In the genomic region with DNA sequence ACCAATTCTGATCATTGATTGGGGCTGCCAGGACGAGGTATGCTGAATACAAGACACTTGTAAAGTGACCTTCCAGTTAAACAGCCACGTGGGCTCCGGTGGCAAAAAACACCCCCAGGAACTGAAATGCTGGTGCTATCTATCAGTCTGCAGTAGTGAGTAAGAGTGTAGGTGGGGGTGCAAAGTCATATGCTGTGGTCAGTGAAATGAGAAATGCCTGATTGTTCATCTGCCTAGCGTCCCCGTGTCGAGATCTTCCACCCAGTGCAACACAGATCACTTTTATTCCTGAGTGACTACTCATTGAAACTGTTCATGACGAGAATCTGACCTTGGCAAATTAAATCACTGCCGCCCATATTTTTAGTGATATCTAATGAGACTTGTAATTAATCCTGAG, we compare ENCODE assay signal across 19 cellular contexts.
DNase-seq lines count a peak whose midpoint lies in the region; ATAC-seq, FAIRE-seq and TF ChIP-seq lines count a peak whose summit lies in the region.
"Had no signal": no experiment of that assay in that cellular context is flagged by ENCODE, and none has a peak within 500 bp of the region (broad histone marks: within the 10 kb centered on the region; RNA-seq: fewer than 3 reads in every experiment).

No MANE protein-coding gene starts in this region.

- no peaks in the 10 kb centered on the region for H3K36me3 ChIP-seq in astrocyte (ENCODE audit: insufficient read depth, low read length)
- no peaks in the 10 kb centered on the region for H3K36me3 ChIP-seq in HepG2 (replicated peaks in 1 of 2; ENCODE audit: control insufficient read depth in 1 of 2, insufficient read depth in 2 of 2, low read length in 2 of 2)
- no peaks in the 10 kb centered on the region for H3K36me3 ChIP-seq in thyroid gland
- H3K36me3 ChIP-seq: Peyer's patch had no signal

- H3K27ac Mint-ChIP-seq in astrocyte (ENCODE audit: unreplicated experiment) (no peak overlapping the region), osteocyte (ENCODE audit: unreplicated experiment) (no peak overlapping the region)
- H3K27ac Mint-ChIP-seq: CD14-positive monocyte had no signal

- BruUV-seq in HepG2 (replicated peaks; lab: Mats Ljungman, UMichigan), result no TSS peak

- H3K4me1 ChIP-seq in astrocyte (ENCODE audit: insufficient read depth, low read length) (peaks cover 24% of the 10 kb centered on the region), HepG2 (ENCODE audit: insufficient read depth, low read length) (no peaks in the 10 kb centered on the region), right cardiac atrium (ENCODE audit: control insufficient read depth, insufficient read depth, low read length) (no peaks in the 10 kb centered on the region), thyroid gland (peaks cover 0 to 5% of the 10 kb centered on the region in 2 donors)
- H3K4me1 ChIP-seq: Peyer's patch had no signal

- H3K9me3 ChIP-seq in astrocyte (ENCODE audit: insufficient read depth, low read depth, low read length) (no peaks in the 10 kb centered on the region), HepG2 (ENCODE audit: low read length) (no peaks in the 10 kb centered on the region), right cardiac atrium (ENCODE audit: control insufficient read depth, low read length) (no peaks in the 10 kb centered on the region), thyroid gland (no peaks in the 10 kb centered on the region)
- H3K9me3 ChIP-seq: Peyer's patch, SK-N-SH had no signal

- H3K4me3 ChIP-seq in astrocyte (ENCODE audit: insufficient read depth, low read depth, low read length) (no peak overlapping the region), HepG2 (replicated peaks in 1 of 3; ENCODE audit: insufficient read depth in 1 of 3, low read depth in 2 of 3, low read length in 3 of 3) (no peak overlapping the region), right cardiac atrium (ENCODE audit: low read length) (no peak overlapping the region), thyroid gland (replicated peaks in 1 of 3) (no peak overlapping the region)
- H3K4me3 ChIP-seq: Peyer's patch had no signal

- intact Hi-C loops in HepG2 (cut with micrococcal nuclease; ENCODE audit: unreplicated experiment), result no loop called here
- intact Hi-C loops in left colon (cut with DNase I, micrococcal nuclease), result no loop called here
- intact Hi-C loops in right cardiac atrium (cut with DNase I), result no loop called here
- intact Hi-C loops in thyroid gland (cut with DNase I), result no loop called here

- no peak for TF ChIP-seq POLR2A in HepG2 (IDR thresholded peaks at IDR 0.05; ENCODE audit: insufficient read depth in 1 of 2, low read depth in 2 of 2, low read length in 2 of 2)
- no peak for TF ChIP-seq POLR2A in thyroid gland (IDR thresholded peaks at IDR 0.05)

- H3K27me3 ChIP-seq in astrocyte (ENCODE audit: insufficient read depth, low read length) (no peaks in the 10 kb centered on the region), HepG2 (ENCODE audit: control insufficient read depth in 1 of 2, insufficient read depth in 2 of 2, low read length in 2 of 2) (no peaks in the 10 kb centered on the region; a peak in 1 of 5 replicates), right cardiac atrium (ENCODE audit: control insufficient read depth, insufficient read depth) (no peaks in the 10 kb centered on the region), thyroid gland (no peaks in the 10 kb centered on the region)
- H3K27me3 ChIP-seq: Peyer's patch had no signal

- TF ChIP-seq EP300 in HepG2 (IDR thresholded peaks at IDR 0.05; ENCODE audit: low read depth in 2 of 2, low read length in 2 of 2), result no peak
- no peak for TF ChIP-seq EP300 in HepG2 (CRISPR knock-in tag; IDR thresholded peaks at IDR 0.05; ENCODE audit: borderline replicate concordance)

- no peaks in the 10 kb centered on the region for H4K20me1 ChIP-seq in astrocyte (ENCODE audit: insufficient read depth, low read length)
- H4K20me1 ChIP-seq in HepG2 (ENCODE audit: insufficient read depth, low read length), result no peaks in the 10 kb centered on the region

- in situ Hi-C loops in HepG2 (cut with HindIII; ENCODE audit: extremely low pct_ligation_motif_present, low pct_unique_long_range_greater_than_20kb), result no loop called here

- no peak overlapping the region for H2AFZ ChIP-seq in astrocyte (ENCODE audit: low read depth, low read length)
- no peak overlapping the region for H2AFZ ChIP-seq in HepG2 (ENCODE audit: low read length)

- TF ChIP-seq CTCF in astrocyte (IDR thresholded peaks at IDR 0.05; ENCODE audit: insufficient read depth, low read depth, low read length), result no peak
- no peak for TF ChIP-seq CTCF in osteocyte (IDR thresholded peaks at IDR 0.05)
- TF ChIP-seq CTCF in HepG2 (CRISPR knock-in tag; IDR thresholded peaks at IDR 0.05), result no peak
- no peak for TF ChIP-seq CTCF in thyroid gland (IDR thresholded peaks at IDR 0.05)

- no peaks in the 10 kb centered on the region for H3K27me3 Mint-ChIP-seq in astrocyte (ENCODE audit: low read depth, unreplicated experiment)
- peaks cover 2% of the 10 kb centered on the region for H3K27me3 Mint-ChIP-seq in osteocyte (ENCODE audit: unreplicated experiment)

- H3K79me2 ChIP-seq in astrocyte (ENCODE audit: insufficient read depth, low read length), result no peaks in the 10 kb centered on the region
- no peaks in the 10 kb centered on the region for H3K79me2 ChIP-seq in HepG2 (ENCODE audit: insufficient read depth, low read length)

- CTCF ChIA-PET in HepG2 (lab: Yijun Ruan, JAX; ENCODE audit: low intra/inter-chr PET ratio, low total read pairs), result no interaction called here

- ATAC-seq in HepG2 (no peak), left colon (no peak), right cardiac atrium (no peak)

- H3K4me3 Mint-ChIP-seq in astrocyte (ENCODE audit: unreplicated experiment), result no peak overlapping the region
- H3K4me3 Mint-ChIP-seq in osteocyte (ENCODE audit: unreplicated experiment), result no peak overlapping the region
- H3K4me3 Mint-ChIP-seq: CD14-positive monocyte had no signal

- 0% methylated on average over 8 of the region's 8 CpGs for WGBS in HepG2 (ENCODE audit: low lambda C conversion rate)
- 72% methylated on average over 8 of the region's 8 CpGs for WGBS in right cardiac atrium
- 80% methylated on average over 8 of the region's 8 CpGs for WGBS in thyroid gland, 2 donors

- POLR2A ChIA-PET in HepG2 (lab: Yijun Ruan, JAX), result no interaction called here

- H3K4me1 Mint-ChIP-seq in astrocyte (ENCODE audit: low read depth, unreplicated experiment), result peaks cover 26% of the 10 kb centered on the region
- peaks cover 22% of the 10 kb centered on the region for H3K4me1 Mint-ChIP-seq in osteocyte (ENCODE audit: unreplicated experiment)
- H3K4me1 Mint-ChIP-seq: CD14-positive monocyte had no signal

- DNase-seq in EH (ENCODE audit: low read depth) (peak; percentile 15), LHCN-M2 (ENCODE audit: low read depth) (peak; percentile 59), astrocyte (ENCODE audit: low read depth) (peak; percentile 83), osteocyte (ENCODE audit: extremely low spot score, unreplicated experiment) (peak; percentile 44), HepG2 (ENCODE audit: low spot score) (no peak), left colon (no peak), right cardiac atrium (no peak), thyroid gland (no peak)
- DNase-seq: DMS153, KG1, NCI-H1048, NCI-H146, NCI-H2081, NCI-H82, Peyer's patch, SHP77, SK-N-SH had no signal

- H3K9me3 Mint-ChIP-seq in astrocyte (ENCODE audit: unreplicated experiment), result peaks cover 3% of the 10 kb centered on the region
- peaks cover 6% of the 10 kb centered on the region for H3K9me3 Mint-ChIP-seq in osteocyte (ENCODE audit: unreplicated experiment)

- H3K36me3 Mint-ChIP-seq in astrocyte (ENCODE audit: low read depth, unreplicated experiment) (no peaks in the 10 kb centered on the region), osteocyte (ENCODE audit: unreplicated experiment) (no peaks in the 10 kb centered on the region)
- H3K36me3 Mint-ChIP-seq: CD14-positive monocyte had no signal

- H3K9ac ChIP-seq in astrocyte (ENCODE audit: low read length) (no peak overlapping the region), HepG2 (ENCODE audit: insufficient read depth, low read depth, low read length) (no peak overlapping the region)
- H3K9ac ChIP-seq: SK-N-SH had no signal

- no peak for TF ChIP-seq RAD21 in HepG2 (CRISPR knock-in tag; IDR thresholded peaks at IDR 0.05)

- H3K4me2 ChIP-seq in astrocyte (ENCODE audit: low read length), result peak overlapping the region; percentile 57
- no peak overlapping the region for H3K4me2 ChIP-seq in HepG2 (ENCODE audit: low read depth, low read length)
- H3K4me2 ChIP-seq: SK-N-SH had no signal

- H3K27ac ChIP-seq in astrocyte (ENCODE audit: low read depth, low read length) (peak overlapping the region; percentile 64), HepG2 (ENCODE audit: extremely low read length, insufficient read depth, low read length) (no peak overlapping the region), right cardiac atrium (ENCODE audit: low read length) (no peak overlapping the region), thyroid gland (no peak overlapping the region)
- H3K27ac ChIP-seq: Peyer's patch had no signal

- no peak for FAIRE-seq in astrocyte (lab: Jason Lieb, UNC)
- no peak for FAIRE-seq in HepG2 (lab: Jason Lieb, UNC)
- FAIRE-seq: A204.1 had no signal

TF ChIP-seq in HepG2, 621 proteins besides CTCF, POLR2A, EP300 and RAD21 (continues in another document):
- TF ChIP-seq ZNF652 (CRISPR knock-in tag; IDR thresholded peaks at IDR 0.05; ENCODE audit: borderline replicate concordance, low read depth) (no peak), REXO4 (CRISPR knock-in tag; IDR thresholded peaks at IDR 0.05; ENCODE audit: borderline replicate concordance) (no peak), FOSL1 (CRISPR knock-in tag; IDR thresholded peaks at IDR 0.05; ENCODE audit: borderline replicate concordance) (no peak), ZFP1 (CRISPR knock-in tag; IDR thresholded peaks at IDR 0.05) (no peak), SSRP1 (CRISPR knock-in tag; IDR thresholded peaks at IDR 0.05) (no peak)
- TF ChIP-seq, protein P1, sequence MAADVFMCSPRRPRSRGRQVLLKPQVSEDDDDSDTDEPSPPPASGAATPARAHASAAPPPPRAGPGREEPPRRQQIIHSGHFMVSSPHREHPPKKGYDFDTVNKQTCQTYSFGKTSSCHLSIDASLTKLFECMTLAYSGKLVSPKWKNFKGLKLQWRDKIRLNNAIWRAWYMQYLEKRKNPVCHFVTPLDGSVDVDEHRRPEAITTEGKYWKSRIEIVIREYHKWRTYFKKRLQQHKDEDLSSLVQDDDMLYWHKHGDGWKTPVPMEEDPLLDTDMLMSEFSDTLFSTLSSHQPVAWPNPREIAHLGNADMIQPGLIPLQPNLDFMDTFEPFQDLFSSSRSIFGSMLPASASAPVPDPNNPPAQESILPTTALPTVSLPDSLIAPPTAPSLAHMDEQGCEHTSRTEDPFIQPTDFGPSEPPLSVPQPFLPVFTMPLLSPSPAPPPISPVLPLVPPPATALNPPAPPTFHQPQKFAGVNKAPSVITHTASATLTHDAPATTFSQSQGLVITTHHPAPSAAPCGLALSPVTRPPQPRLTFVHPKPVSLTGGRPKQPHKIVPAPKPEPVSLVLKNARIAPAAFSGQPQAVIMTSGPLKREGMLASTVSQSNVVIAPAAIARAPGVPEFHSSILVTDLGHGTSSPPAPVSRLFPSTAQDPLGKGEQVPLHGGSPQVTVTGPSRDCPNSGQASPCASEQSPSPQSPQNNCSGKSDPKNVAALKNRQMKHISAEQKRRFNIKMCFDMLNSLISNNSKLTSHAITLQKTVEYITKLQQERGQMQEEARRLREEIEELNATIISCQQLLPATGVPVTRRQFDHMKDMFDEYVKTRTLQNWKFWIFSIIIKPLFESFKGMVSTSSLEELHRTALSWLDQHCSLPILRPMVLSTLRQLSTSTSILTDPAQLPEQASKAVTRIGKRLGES (CRISPR knock-in tag; IDR thresholded peaks at IDR 0.05; ENCODE audit: borderline replicate concordance), result no peak

Comparison
In these comparisons a context has a peak if more than half of its experiments do, and no peak if none do; other contexts are left out.
1. DNase-seq: peak in EH (single experiment), LHCN-M2 (single experiment), astrocyte (single experiment) and osteocyte (single experiment); none in HepG2 (single experiment), left colon (0 of 2), right cardiac atrium (0 of 3) and thyroid gland (0 of 2).